17 cellular contexts compared by ENCODE assay signal in the genomic region with DNA sequence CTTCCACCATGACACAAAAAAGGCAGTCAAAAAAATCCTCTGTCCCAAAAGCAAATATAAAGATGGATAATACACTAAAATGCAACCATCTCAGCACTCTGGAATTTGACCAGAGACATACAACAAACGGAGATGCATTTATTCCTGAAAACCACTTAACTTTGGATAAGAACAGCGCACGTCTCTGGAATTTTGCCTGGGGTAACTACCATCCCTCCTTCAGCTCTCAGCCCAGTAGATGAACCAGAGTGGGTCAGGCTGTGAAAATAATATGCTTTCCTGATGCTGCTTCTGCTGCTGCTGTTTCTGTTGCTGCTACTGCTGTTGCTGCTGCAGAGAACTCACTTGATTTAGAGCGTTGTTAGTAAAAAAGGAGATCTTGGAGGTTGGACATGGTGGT.
DNase-seq lines count a peak whose midpoint lies in the region; ATAC-seq and TF ChIP-seq lines count a peak whose summit lies in the region.
"Had no signal": no experiment of that assay in that cellular context is flagged by ENCODE, and none has a peak within 500 bp of the region (broad histone marks: within the 10 kb centered on the region; RNA-seq: fewer than 3 reads in every experiment).

No MANE protein-coding gene starts in this region.

- peak overlapping the region; percentile 79 for H3K27ac Mint-ChIP-seq in central memory CD8-positive, alpha-beta T cell (ENCODE audit: low read depth)
- no peak overlapping the region for H3K27ac Mint-ChIP-seq in activated CD4-positive, alpha-beta memory T cell treated with anti-CD3 and anti-CD28 coated beads for 36 hours
- H3K27ac Mint-ChIP-seq: CD4-positive, CD25-positive, alpha-beta regulatory T cell; IgD-negative memory B cell had no signal

- no peak overlapping the region for H2BK120ac ChIP-seq in neuronal stem cell (ENCODE audit: low read depth, low read length)

- no peak overlapping the region for H2BK12ac ChIP-seq in neuronal stem cell (ENCODE audit: low read length)

- H2AFZ ChIP-seq in neuronal stem cell (ENCODE audit: low read length), result no peak overlapping the region

- no peaks in the 10 kb centered on the region for H3K4me1 Mint-ChIP-seq in central memory CD8-positive, alpha-beta T cell
- no peaks in the 10 kb centered on the region for H3K4me1 Mint-ChIP-seq in activated CD4-positive, alpha-beta memory T cell treated with anti-CD3 and anti-CD28 coated beads for 36 hours (ENCODE audit: low read depth)
- H3K4me1 Mint-ChIP-seq: CD4-positive, CD25-positive, alpha-beta regulatory T cell; IgD-negative memory B cell had no signal

- TF ChIP-seq CTCF in WERI-Rb-1 (IDR thresholded peaks at IDR 0.05; ENCODE audit: low read depth, low read length), result no peak

- CTCF ChIA-PET in activated CD4-positive, alpha-beta memory T cell treated with anti-CD3 and anti-CD28 coated beads for 36 hours (lab: Charles Lee), result no interaction called here

- H3K9me3 ChIP-seq in neuronal stem cell (replicated peaks in 1 of 2; ENCODE audit: control insufficient read depth in 2 of 2, insufficient read depth in 1 of 2, low read depth in 1 of 2, low read length in 2 of 2) (no peaks in the 10 kb centered on the region), WERI-Rb-1 (ENCODE audit: severe bottlenecking) (no peaks in the 10 kb centered on the region)
- H3K9me3 ChIP-seq: SJSA1 had no signal

- H3K4ac ChIP-seq in neuronal stem cell (ENCODE audit: low read length), result no peak overlapping the region

- no peak overlapping the region for H3K9ac ChIP-seq in neuronal stem cell (ENCODE audit: low read depth, low read length, poor library complexity)

- H4K8ac ChIP-seq in neuronal stem cell (ENCODE audit: low read depth, low read length), result no peak overlapping the region

- no peak overlapping the region for H3K4me3 ChIP-seq in neuronal stem cell (ENCODE audit: low read length in 2 of 2)
- H3K4me3 ChIP-seq in WERI-Rb-1 (ENCODE audit: low read depth, low read length), result no peak overlapping the region
- H3K4me3 ChIP-seq: SJSA1 had no signal

- H3K4me2 ChIP-seq in neuronal stem cell (ENCODE audit: insufficient read depth, low read length, poor library complexity, severe bottlenecking), result no peak overlapping the region

- H2BK5ac ChIP-seq in neuronal stem cell (ENCODE audit: low read length), result no peak overlapping the region

- no peak overlapping the region for H3K23ac ChIP-seq in neuronal stem cell (ENCODE audit: low read depth, low read length, poor library complexity)

- H3K27me3 Mint-ChIP-seq in central memory CD8-positive, alpha-beta T cell, result no peaks in the 10 kb centered on the region
- H3K27me3 Mint-ChIP-seq in activated CD4-positive, alpha-beta memory T cell treated with anti-CD3 and anti-CD28 coated beads for 36 hours, result no peaks in the 10 kb centered on the region
- H3K27me3 Mint-ChIP-seq: CD4-positive, CD25-positive, alpha-beta regulatory T cell had no signal

- intact Hi-C loops in activated CD4-positive, alpha-beta memory T cell treated with anti-CD3 and anti-CD28 coated beads for 36 hours (cut with micrococcal nuclease), result no loop called here

- DNase-seq in EH (ENCODE audit: low read depth), result peak; percentile 97
- peak; percentile 49 for DNase-seq in HT1080 (ENCODE audit: low read depth)
- no peak for DNase-seq in central memory CD8-positive, alpha-beta T cell (ENCODE audit: low spot score in 2 of 2)
- no peak for DNase-seq in neuronal stem cell (ENCODE audit: low spot score)
- DNase-seq in GDM1 (lab: John Stamatoyannopoulos, UW), result no peak
- no peak for DNase-seq in activated CD4-positive, alpha-beta memory T cell treated with anti-CD3 and anti-CD28 coated beads for 36 hours
- no peak for DNase-seq in activated CD4-positive, alpha-beta T cell treated with anti-CD3 and anti-CD28 coated beads, Interleukin-2, amount 50 U/mL, for 48 hours
- DNase-seq in WERI-Rb-1, result no peak
- DNase-seq: Calu3; CD4-positive, CD25-positive, alpha-beta regulatory T cell; GF-D8; H7; Kasumi-1; NCI-H187 treated with DMSO at 0.1 percent for 48 hours; NCI-H748 treated with DMSO at 0.1 percent for 48 hours had no signal

- H3K14ac ChIP-seq in neuronal stem cell (ENCODE audit: low read length), result no peak overlapping the region

- no peaks in the 10 kb centered on the region for H3K4me1 ChIP-seq in neuronal stem cell (ENCODE audit: control insufficient read depth in 2 of 2, insufficient read depth in 1 of 2, low read depth in 1 of 2, low read length in 2 of 2)
- H3K4me1 ChIP-seq: SJSA1 had no signal

- WGBS in neuronal stem cell (ENCODE audit: extremely low coverage in 2 of 2, insufficient read length in 2 of 2, insufficient replicate concordance in 1 of 2), 2 donors, result no CpG with 5 or more reads among the region's 4 CpGs

- H2BK15ac ChIP-seq in neuronal stem cell (ENCODE audit: low read length), result no peak overlapping the region

- no peaks in the 10 kb centered on the region for H3K36me3 Mint-ChIP-seq in central memory CD8-positive, alpha-beta T cell (ENCODE audit: insufficient read depth)
- peaks cover 14% of the 10 kb centered on the region for H3K36me3 Mint-ChIP-seq in activated CD4-positive, alpha-beta memory T cell treated with anti-CD3 and anti-CD28 coated beads for 36 hours
- H3K36me3 Mint-ChIP-seq: IgD-negative memory B cell had no signal

- no peak overlapping the region for H4K91ac ChIP-seq in neuronal stem cell (ENCODE audit: low read depth, low read length, poor library complexity)

- ATAC-seq in central memory CD8-positive, alpha-beta T cell (replicated peaks; ENCODE audit: extremely low read depth, poor library complexity, severe bottlenecking), result no peak

- H3K27ac ChIP-seq in neuronal stem cell (replicated peaks; ENCODE audit: low read length), result no peak overlapping the region
- no peak overlapping the region for H3K27ac ChIP-seq in WERI-Rb-1
- H3K27ac ChIP-seq: SJSA1 had no signal

- H3K27me3 ChIP-seq in neuronal stem cell (ENCODE audit: control insufficient read depth in 3 of 3, insufficient read depth in 3 of 3, low read depth in 1 of 3, low read length in 3 of 3) (no peaks in the 10 kb centered on the region), WERI-Rb-1 (ENCODE audit: insufficient read depth, low read depth, severe bottlenecking) (no peaks in the 10 kb centered on the region)
- H3K27me3 ChIP-seq: SJSA1 had no signal

- no peaks in the 10 kb centered on the region for H3K36me3 ChIP-seq in neuronal stem cell (replicated peaks in 1 of 2; ENCODE audit: control insufficient read depth in 2 of 2, insufficient read depth in 2 of 2, low read length in 2 of 2)
- H3K36me3 ChIP-seq in WERI-Rb-1, result no peaks in the 10 kb centered on the region
- H3K36me3 ChIP-seq: SJSA1 had no signal

- POLR2A ChIA-PET in activated CD4-positive, alpha-beta memory T cell treated with anti-CD3 and anti-CD28 coated beads for 36 hours (lab: Charles Lee), result no interaction called here

- H3K18ac ChIP-seq in neuronal stem cell (ENCODE audit: low read length), result peak overlapping the region; percentile 18

- no peak overlapping the region for H3K4me3 Mint-ChIP-seq in central memory CD8-positive, alpha-beta T cell
- H3K4me3 Mint-ChIP-seq in activated CD4-positive, alpha-beta memory T cell treated with anti-CD3 and anti-CD28 coated beads for 36 hours, result no peak overlapping the region
- H3K4me3 Mint-ChIP-seq: CD4-positive, CD25-positive, alpha-beta regulatory T cell; IgD-negative memory B cell had no signal

- H2AK5ac ChIP-seq in neuronal stem cell (ENCODE audit: low read depth, low read length), result no peak overlapping the region

- H3K9me3 Mint-ChIP-seq in central memory CD8-positive, alpha-beta T cell, result peaks cover 30% of the 10 kb centered on the region
- peaks cover 27% of the 10 kb centered on the region for H3K9me3 Mint-ChIP-seq in activated CD4-positive, alpha-beta memory T cell treated with anti-CD3 and anti-CD28 coated beads for 36 hours

- no peaks in the 10 kb centered on the region for H3K79me1 ChIP-seq in neuronal stem cell (ENCODE audit: low read depth, low read length)

Comparison
In these comparisons a context has a peak if more than half of its experiments do, and no peak if none do; other contexts are left out.
1. DNase-seq: peak in EH (single experiment) and HT1080 (single experiment); none in central memory CD8-positive, alpha-beta T cell (0 of 2), neuronal stem cell (single experiment), GDM1 (single experiment), activated CD4-positive, alpha-beta memory T cell treated with anti-CD3 and anti-CD28 coated beads for 36 hours (single experiment), activated CD4-positive, alpha-beta T cell treated with anti-CD3 and anti-CD28 coated beads, Interleukin-2, amount 50 U/mL, for 48 hours (0 of 2) and WERI-Rb-1 (single experiment).